In genomic region chr10:30645340-30645827, GRCh38 we compare ENCODE assay signal across 12 cellular contexts. TPM values are rescaled to one million over a fixed set of nuclear protein-coding genes. Genes with fewer than 3 reads are reported as not detected.
DNase-seq lines count a peak whose midpoint lies in the region; ATAC-seq and TF ChIP-seq lines count a peak whose summit lies in the region.
"Had no signal": no experiment of that assay in that cellular context is flagged by ENCODE, and none has a peak within 500 bp of the region (broad histone marks: within the 10 kb centered on the region; RNA-seq: fewer than 3 reads in every experiment).

No MANE protein-coding gene starts in this region.

- TF ChIP-seq RAD21 in SK-N-SH (IDR thresholded peaks at IDR 0.05; ENCODE audit: low read length), result no peak

- POLR2A ChIA-PET in SK-N-SH (lab: Yijun Ruan, JAX), result no interaction called here

- H3K27me3 ChIP-seq in SK-N-SH (ENCODE audit: insufficient read depth) (no peaks in the 10 kb centered on the region), sigmoid colon (no peaks in the 10 kb centered on the region)
- H3K27me3 ChIP-seq: BLaER1 treated with 17β-estradiol and CSF1 and Interleukin-3, amounts not matched to agents 10 nM and 100 nM had no signal

- H3K79me2 ChIP-seq in SK-N-SH (ENCODE audit: insufficient read depth), result no peaks in the 10 kb centered on the region

- no peak overlapping the region for H3K9ac ChIP-seq in SK-N-SH
- H3K9ac ChIP-seq: BLaER1 treated with 17β-estradiol and CSF1 and Interleukin-3, amounts not matched to agents 10 nM and 100 nM had no signal

- no peaks in the 10 kb centered on the region for H4K20me1 ChIP-seq in SK-N-SH (ENCODE audit: insufficient read depth)
- H4K20me1 ChIP-seq: BLaER1 treated with 17β-estradiol and CSF1 and Interleukin-3, amounts not matched to agents 10 nM and 100 nM had no signal

- peak overlapping the region; percentile 93 for H3K27ac Mint-ChIP-seq in glutamatergic neuron (ENCODE audit: unreplicated experiment)

- WGBS in SK-N-SH (ENCODE audit: low lambda C conversion rate), result 37% methylated on average over 11 of the region's 15 CpGs
- whole genome bisulfite sequencing in sigmoid colon, 2 donors, result 10 to 18% methylated on average over 15 of the region's 15 CpGs

- CTCF ChIA-PET in SK-N-SH (lab: Yijun Ruan, JAX), result interaction anchor here (0.8 to 1.0 kb wide), 2 partner anchors 54 to 91 kb away, joined by 3 read pairs; no protein-coding TSS in a partner anchor

- intact Hi-C loops in sigmoid colon (cut with DNase I), result no loop called here

- ATAC-seq in HG03196 (IDR thresholded peaks at IDR 0.05; ENCODE audit: unreplicated experiment), result no peak

- peak overlapping the region; percentile 68 for H3K4me3 Mint-ChIP-seq in glutamatergic neuron (ENCODE audit: unreplicated experiment)

- H2AFZ ChIP-seq in SK-N-SH (ENCODE audit: low read depth), result no peak overlapping the region

- DNase-seq in NCI-H82 (lab: John Stamatoyannopoulos, UW), result peak; percentile 67
- DNase-seq in NCI-H82 treated with DMSO at 0.1 percent for 48 hours (lab: John Stamatoyannopoulos, UW; ENCODE audit: unreplicated experiment), result no peak
- DNase-seq in SK-N-SH, result peak; percentile 43
- peak; percentile 51 for DNase-seq in glutamatergic neuron
- peak; percentile 74 for DNase-seq in sigmoid colon
- no peak for DNase-seq in HuH-7.5 (ENCODE audit: low spot score)
- DNase-seq in NCI-H1694 treated with DMSO at 0.1 percent for 48 hours (lab: John Stamatoyannopoulos, UW), result no peak
- DNase-seq: activated CD4-positive, alpha-beta T cell treated with anti-CD3 and anti-CD28 coated beads for 1 hour; small intestine had no signal

- TF ChIP-seq EP300 in SK-N-SH (IDR thresholded peaks at IDR 0.05; ENCODE audit: borderline replicate concordance in 1 of 2, low read depth in 1 of 2, low read length in 1 of 2), result no peak
- TF ChIP-seq EP300 in sigmoid colon (IDR thresholded peaks at IDR 0.05), result no peak

- H3K4me3 ChIP-seq in SK-N-SH (ENCODE audit: low read depth in 2 of 2, low read length in 1 of 2), result no peak overlapping the region
- H3K4me3 ChIP-seq in sigmoid colon, result peak overlapping the region in 1 of 4 donors; percentile 15
- H3K4me3 ChIP-seq: BLaER1 treated with 17β-estradiol and CSF1 and Interleukin-3, amounts not matched to agents 10 nM and 100 nM; esophagus muscularis mucosa had no signal

- H3K27me3 Mint-ChIP-seq in glutamatergic neuron (ENCODE audit: unreplicated experiment), result peaks cover 4% of the 10 kb centered on the region

- no peaks in the 10 kb centered on the region for H3K9me2 ChIP-seq in SK-N-SH

- H3K36me3 ChIP-seq in SK-N-SH (replicated peaks in 1 of 2; ENCODE audit: control insufficient read depth in 1 of 2, insufficient read depth in 2 of 2, low read length in 1 of 2), result no peaks in the 10 kb centered on the region
- H3K36me3 ChIP-seq in sigmoid colon, result no peaks in the 10 kb centered on the region
- H3K36me3 ChIP-seq: BLaER1 treated with 17β-estradiol and CSF1 and Interleukin-3, amounts not matched to agents 10 nM and 100 nM; esophagus muscularis mucosa had no signal

- no peak for TF ChIP-seq POLR2A in sigmoid colon (IDR thresholded peaks at IDR 0.05)

- TF ChIP-seq CTCF in SK-N-SH (IDR thresholded peaks at IDR 0.05) (no peak), glutamatergic neuron (IDR thresholded peaks at IDR 0.05; ENCODE audit: partially characterized antibody, unreplicated experiment) (no peak), sigmoid colon (IDR thresholded peaks at IDR 0.05) (no peak)

- peaks cover 3% of the 10 kb centered on the region for H3K9me3 Mint-ChIP-seq in glutamatergic neuron (ENCODE audit: unreplicated experiment)

- H3K27ac ChIP-seq in SK-N-SH (ENCODE audit: low read depth in 2 of 2, low read length in 1 of 2), result no peak overlapping the region
- H3K27ac ChIP-seq in sigmoid colon, result no peak overlapping the region
- H3K27ac ChIP-seq: BLaER1 treated with 17β-estradiol and CSF1 and Interleukin-3, amounts not matched to agents 10 nM and 100 nM; esophagus muscularis mucosa had no signal

- H3K9me3 ChIP-seq in SK-N-SH (no peaks in the 10 kb centered on the region), sigmoid colon (no peaks in the 10 kb centered on the region)
- H3K9me3 ChIP-seq: BLaER1 treated with 17β-estradiol and CSF1 and Interleukin-3, amounts not matched to agents 10 nM and 100 nM; esophagus muscularis mucosa had no signal

- no peak overlapping the region for H3K4me2 ChIP-seq in SK-N-SH
- H3K4me2 ChIP-seq: BLaER1 treated with 17β-estradiol and CSF1 and Interleukin-3, amounts not matched to agents 10 nM and 100 nM had no signal

- H3K4me1 ChIP-seq in SK-N-SH (ENCODE audit: control insufficient read depth in 1 of 2, insufficient read depth in 2 of 2, low read depth in 1 of 2, low read length in 1 of 2), result no peaks in the 10 kb centered on the region; a peak in 1 of 4 replicates
- peaks cover 0 to 20% (median 11%) of the 10 kb centered on the region in 4 donors for H3K4me1 ChIP-seq in sigmoid colon
- H3K4me1 ChIP-seq: BLaER1 treated with 17β-estradiol and CSF1 and Interleukin-3, amounts not matched to agents 10 nM and 100 nM had no signal

- H3K4me1 Mint-ChIP-seq in glutamatergic neuron (ENCODE audit: low read depth, unreplicated experiment), result peaks cover 32% of the 10 kb centered on the region

- H3F3A ChIP-seq in SK-N-SH (replicated peaks; ENCODE audit: insufficient read depth), result no peaks in the 10 kb centered on the region

- H3K36me3 Mint-ChIP-seq in glutamatergic neuron (ENCODE audit: unreplicated experiment), result no peaks in the 10 kb centered on the region

TF ChIP-seq in SK-N-SH, 30 proteins besides CTCF, POLR2A, EP300 and RAD21:
- TF ChIP-seq SMC3 (IDR thresholded peaks at IDR 0.05; ENCODE audit: low read depth, low read length) (no peak), SIN3A (IDR thresholded peaks at IDR 0.05; ENCODE audit: borderline replicate concordance, low read depth, low read length) (no peak), MEF2A (IDR thresholded peaks at IDR 0.05; ENCODE audit: borderline replicate concordance, low read depth) (no peak), FOXJ3 (CRISPR knock-in tag; IDR thresholded peaks at IDR 0.05) (no peak), GABPA (IDR thresholded peaks at IDR 0.05; ENCODE audit: low read depth) (no peak), PBX3 (IDR thresholded peaks at IDR 0.05) (no peak), ZBTB33 (IDR thresholded peaks at IDR 0.05; ENCODE audit: borderline replicate concordance, low read depth) (no peak), NFIC (IDR thresholded peaks at IDR 0.05; ENCODE audit: borderline replicate concordance) (no peak), CHD2 (IDR thresholded peaks at IDR 0.05; ENCODE audit: low read length, partially characterized antibody) (no peak), RFX5 (IDR thresholded peaks at IDR 0.05; ENCODE audit: low read length) (no peak), FOSL2 (IDR thresholded peaks at IDR 0.05; ENCODE audit: borderline replicate concordance, low read depth) (no peak), TCF12 (IDR thresholded peaks at IDR 0.05) (no peak), JUND (IDR thresholded peaks at IDR 0.05) (no peak), EZH2phosphoT487 (IDR thresholded peaks at IDR 0.05; ENCODE audit: borderline replicate concordance, low read depth) (no peak)

RNA-seq across cellular contexts. Expression of gene LYZL2, which starts 15.8 kb away (rescaled TPM):
- polyA plus RNA-seq in SK-N-SH (2012; rRNA removed), result not detected in 2 replicates
- not detected in 2 replicates for polyA plus RNA-seq in SK-N-SH (2012; cell fraction: cytosol; rRNA removed)
- not detected in 2 replicates for polyA plus RNA-seq in SK-N-SH (2012; cell fraction: nucleus; rRNA removed)
- total RNA-seq in glutamatergic neuron (ENCODE audit: unreplicated experiment), result not detected
- total RNA-seq in sigmoid colon, result not detected
- polyA plus RNA-seq in sigmoid colon, result not detected
- total RNA-seq: esophagus muscularis mucosa had no signal
- polyA plus RNA-seq: small intestine had no signal

Comparison
In these comparisons a context has a peak if more than half of its experiments do, and no peak if none do; other contexts are left out.
1. DNase-seq: peak in NCI-H82 (single experiment), SK-N-SH (single experiment), glutamatergic neuron (single experiment) and sigmoid colon (single experiment); none in NCI-H82 treated with DMSO at 0.1 percent for 48 hours (single experiment), HuH-7.5 (single experiment) and NCI-H1694 treated with DMSO at 0.1 percent for 48 hours (single experiment).